In the genomic region with DNA sequence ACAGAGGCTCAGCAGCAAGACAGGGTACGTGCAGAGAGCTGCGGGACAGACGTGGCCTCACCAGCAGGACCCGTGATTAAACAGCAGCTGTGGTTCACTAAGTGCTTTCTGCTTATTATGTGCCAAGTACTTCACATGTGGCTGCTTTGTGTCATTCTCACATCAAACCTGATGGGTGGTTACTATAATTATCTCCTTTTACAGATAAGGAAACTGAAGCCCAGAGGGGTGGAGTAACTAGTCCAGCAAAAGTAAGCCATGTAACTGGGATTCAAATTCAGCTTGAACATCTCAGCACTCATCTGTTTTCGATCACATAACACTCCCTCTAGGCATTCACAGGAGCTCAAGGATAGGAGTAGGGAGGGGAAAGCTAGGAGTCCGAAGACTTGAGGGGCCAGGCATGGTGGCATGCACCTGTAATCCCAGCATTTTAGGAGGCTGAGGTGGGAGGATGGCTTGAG, we compare ENCODE assay signal across 8 cellular contexts. TPM values are rescaled to one million over a fixed set of nuclear protein-coding genes. Genes with fewer than 3 reads are reported as not detected.
DNase-seq lines count a peak whose midpoint lies in the region; ATAC-seq and TF ChIP-seq lines count a peak whose summit lies in the region.

No MANE protein-coding gene starts in this region.

- TF ChIP-seq EP300 in stomach (IDR thresholded peaks at IDR 0.05) (no peak), transverse colon (IDR thresholded peaks at IDR 0.05; ENCODE audit: low read depth) (no peak)

- intact Hi-C loops in stomach (cut with DNase I; ENCODE audit: low total_unique reads) (no loop called here), transverse colon (cut with DNase I; ENCODE audit: low total_unique reads) (no loop called here)

- WGBS in stomach, 5 donors: 20 to 34% (median 27%) methylated on average over 6 of the region's 6 CpGs
- 26 to 48% methylated on average over 2 to 6 of the region's 6 CpGs for WGBS in transverse colon (ENCODE audit: low coverage in 1 of 2), 2 donors

- H3K36me3 ChIP-seq in stomach (no peaks in the 10 kb centered on the region), transverse colon (no peaks in the 10 kb centered on the region)

- DNase-seq in NCI-H2196 (lab: John Stamatoyannopoulos, UW; ENCODE audit: unreplicated experiment) (peak; percentile 16), NCI-H2196 treated with DMSO at 0.1 percent for 48 hours (lab: John Stamatoyannopoulos, UW; ENCODE audit: unreplicated experiment) (no peak), NCI-H2227 (lab: John Stamatoyannopoulos, UW; ENCODE audit: unreplicated experiment) (peak; percentile 84), fibroblast of peridontal ligament (ENCODE audit: extremely low read depth) (peak; percentile 82), stomach (no peak), Kasumi-1 (lab: John Stamatoyannopoulos, UW) (no peak), transverse colon (no peak)
- DNase-seq in naive thymus-derived CD8-positive, alpha-beta T cell: no peak

- peak overlapping the region in 2 of 10 donors; percentile 13 to 22 for H3K4me3 Mint-ChIP-seq in naive thymus-derived CD8-positive, alpha-beta T cell

- H3K9me3 ChIP-seq in stomach (no peaks in the 10 kb centered on the region), transverse colon (no peaks in the 10 kb centered on the region)

- H3K4me1 Mint-ChIP-seq in naive thymus-derived CD8-positive, alpha-beta T cell: peaks cover 0 to 36% (median 2%) of the 10 kb centered on the region in 4 donors

- no peaks in the 10 kb centered on the region for H3K9me3 Mint-ChIP-seq in naive thymus-derived CD8-positive, alpha-beta T cell

- H3K27me3 Mint-ChIP-seq in naive thymus-derived CD8-positive, alpha-beta T cell: peaks cover 0 to under 1% (median 0%) of the 10 kb centered on the region in 5 donors

- H3K27me3 ChIP-seq in stomach (no peaks in the 10 kb centered on the region), transverse colon (no peaks in the 10 kb centered on the region)

- peak overlapping the region in 3 of 5 donors; percentile 27 to 50 (median 50) for H3K27ac ChIP-seq in stomach
- H3K27ac ChIP-seq in transverse colon: peak overlapping the region in 2 of 4 donors; percentile 10 to 35

- H3K4me3 ChIP-seq in stomach: no peak overlapping the region
- no peak overlapping the region for H3K4me3 ChIP-seq in transverse colon

- peak overlapping the region in 2 of 10 donors; percentile 63 to 81 for H3K27ac Mint-ChIP-seq in naive thymus-derived CD8-positive, alpha-beta T cell

- no peak for ATAC-seq in naive thymus-derived CD8-positive, alpha-beta T cell

- no peak for TF ChIP-seq CTCF in stomach (IDR thresholded peaks at IDR 0.05)
- TF ChIP-seq CTCF in transverse colon (IDR thresholded peaks at IDR 0.05): no peak

- in situ Hi-C loops in transverse colon (cut with MboI; ENCODE audit: low pct_ligation_motif_present in 1 of 4, low pct_unique_long_range_greater_than_20kb in 1 of 4, low sequenced_read_pairs in 3 of 4): loop anchor here in 3 of 4 donors (25.0 kb wide), 1 partner anchor 518 kb away; no protein-coding TSS in a partner anchor

- peaks cover 8 to 24% (median 11%) of the 10 kb centered on the region in 4 donors for H3K4me1 ChIP-seq in stomach
- peaks cover 0 to 13% (median 3%) of the 10 kb centered on the region in 4 donors for H3K4me1 ChIP-seq in transverse colon

- TF ChIP-seq POLR2A in stomach (IDR thresholded peaks at IDR 0.05) (no peak), transverse colon (IDR thresholded peaks at IDR 0.05) (no peak)

- no peaks in the 10 kb centered on the region for H3K36me3 Mint-ChIP-seq in naive thymus-derived CD8-positive, alpha-beta T cell

- POLR2A ChIA-PET in naive thymus-derived CD8-positive, alpha-beta T cell (lab: Charles Lee): interaction anchor here (0.6 kb wide), 1 partner anchor 781 kb away, joined by 3 read pairs; no protein-coding TSS in a partner anchor

RNA-seq across cellular contexts. Expression of a gene that starts 50.8 kb away (rescaled TPM):
- total RNA-seq in stomach (100 to 1,000 TPM in 4 of 5 donors, 10 to 100 TPM in 1; 60.0 to 372 (median 258) TPM), transverse colon (100 to 1,000 TPM in 1 of 4 donors, 10 to 100 TPM in 3; 52.4 to 107 (median 65.0) TPM)
- polyA plus RNA-seq in stomach: 10 to 100 TPM; 53.5 to 62.4 (median 56.2) TPM
- 1 to 10 TPM; 4.9 to 6.6 TPM for total RNA-seq in naive thymus-derived CD8-positive, alpha-beta T cell
- polyA plus RNA-seq in naive thymus-derived CD8-positive, alpha-beta T cell: under 1 TPM; 0.07 to 0.50 (median 0.11) TPM

RNA-seq across cellular contexts. Expression of a gene that starts 51.3 kb away (rescaled TPM):
- total RNA-seq in stomach (100 to 1,000 TPM; 103 to 149 (median 142) TPM), transverse colon (100 to 1,000 TPM in 3 of 4 donors, 10 to 100 TPM in 1; 71.1 to 209 (median 141) TPM)
- polyA plus RNA-seq in stomach: 10 to 100 TPM; 21.2 to 31.2 (median 28.6) TPM
- 100 to 1,000 TPM; 258 to 275 TPM for total RNA-seq in naive thymus-derived CD8-positive, alpha-beta T cell
- 100 to 1,000 TPM; 122 to 245 (median 197) TPM for polyA plus RNA-seq in naive thymus-derived CD8-positive, alpha-beta T cell

Comparison
In these comparisons a context has a peak if more than half of its experiments do, and no peak if none do; other contexts are left out.
1. DNase-seq: peak in NCI-H2196 (single experiment), NCI-H2227 (single experiment) and fibroblast of peridontal ligament (single experiment); none in NCI-H2196 treated with DMSO at 0.1 percent for 48 hours (single experiment), stomach (single experiment), Kasumi-1 (0 of 2), transverse colon (single experiment) and naive thymus-derived CD8-positive, alpha-beta T cell (0 of 10).
2. RNA of a gene that starts 50.8 kb away (total RNA-seq): 60.0 to 372 TPM in stomach and 52.4 to 107 TPM in transverse colon; 4.9 to 6.6 TPM in naive thymus-derived CD8-positive, alpha-beta T cell; every median in the first group is over 4 times any median in the second.